ENCODE assay signal across 11 cellular contexts in genomic region chr10:89224697-89225443, GRCh38. TPM values are rescaled to one million over a fixed set of nuclear protein-coding genes. Genes with fewer than 3 reads are reported as not detected.
DNase-seq lines count a peak whose midpoint lies in the region; ATAC-seq, FAIRE-seq and TF ChIP-seq lines count a peak whose summit lies in the region.
"Had no signal": no experiment of that assay in that cellular context is flagged by ENCODE, and none has a peak within 500 bp of the region (broad histone marks: within the 10 kb centered on the region; RNA-seq: fewer than 3 reads in every experiment).

No MANE protein-coding gene starts in this region.

- no peaks in the 10 kb centered on the region for H3K36me3 ChIP-seq in WERI-Rb-1

- DNase-seq in CD14-positive monocyte (ENCODE audit: low spot score) (no peak), WERI-Rb-1 (peak; percentile 50), foreskin fibroblast (no peak), neural crest cell (ENCODE audit: low read depth, low spot score) (no peak), GM12892 (ENCODE audit: insufficient read length) (no peak), NOMO-1 treated with dmso at 0.1 percent for 144 hours (lab: John Stamatoyannopoulos, UW; ENCODE audit: unreplicated experiment) (no peak), NCI-H1694 treated with DMSO at 0.1 percent for 48 hours (lab: John Stamatoyannopoulos, UW) (no peak)
- DNase-seq: mucosa of descending colon, NCI-H510A treated with DMSO at 0.1 percent for 48 hours had no signal

- H3K4me1 Mint-ChIP-seq in CD14-positive monocyte (peaks cover 13% of the 10 kb centered on the region), neural crest cell (peaks cover 14% of the 10 kb centered on the region)

- FAIRE-seq in GM12892 (lab: Jason Lieb, UNC): no peak
- FAIRE-seq: TTC549 had no signal

- H3K27me3 Mint-ChIP-seq in CD14-positive monocyte (ENCODE audit: low read depth in 3 of 3): peaks cover 0 to 1% (median 0%) of the 10 kb centered on the region in 3 donors
- no peaks in the 10 kb centered on the region for H3K27me3 Mint-ChIP-seq in neural crest cell (ENCODE audit: low read depth)

- H3K4me3 Mint-ChIP-seq in CD14-positive monocyte: peak overlapping the region; percentile 28 to 42
- H3K4me3 Mint-ChIP-seq in neural crest cell: no peak overlapping the region

- TF ChIP-seq CTCF in CD14-positive monocyte (IDR thresholded peaks at IDR 0.05) (peak; percentile 40), WERI-Rb-1 (IDR thresholded peaks at IDR 0.05; ENCODE audit: low read depth, low read length) (peak; percentile 53; the same call in 1 of the 2 replicates), foreskin fibroblast (IDR thresholded peaks at IDR 0.05; ENCODE audit: low read depth, low read length) (peak; percentile 27), neural crest cell (conservative IDR thresholded peaks at IDR 0.05) (peak; percentile 41)

- H3K9me3 ChIP-seq in WERI-Rb-1 (ENCODE audit: severe bottlenecking): no peaks in the 10 kb centered on the region
- H3K9me3 ChIP-seq: mucosa of descending colon had no signal

- H3K27me3 ChIP-seq in WERI-Rb-1 (ENCODE audit: insufficient read depth, low read depth, severe bottlenecking): no peaks in the 10 kb centered on the region

- H3K9me3 Mint-ChIP-seq in CD14-positive monocyte: peaks cover 0 to 8% (median 0%) of the 10 kb centered on the region in 7 donors
- H3K9me3 Mint-ChIP-seq in neural crest cell: peaks cover 6% of the 10 kb centered on the region

- H3K27ac ChIP-seq in WERI-Rb-1: peak overlapping the region; percentile 44

- no peak for TF ChIP-seq POLR2A in GM12892 (IDR thresholded peaks at IDR 0.05; ENCODE audit: low read depth, low read length)

- peak overlapping the region in 2 of 7 donors; percentile 62 to 70 for H3K27ac Mint-ChIP-seq in CD14-positive monocyte
- peak overlapping the region; percentile 45 for H3K27ac Mint-ChIP-seq in neural crest cell (ENCODE audit: unreplicated experiment)

- intact Hi-C loops in CD14-positive monocyte (cut with micrococcal nuclease): no loop called here

- H3K36me3 Mint-ChIP-seq in CD14-positive monocyte (peaks cover 61 to 87% of the 10 kb centered on the region in 2 donors), neural crest cell (ENCODE audit: low read depth) (peaks cover 17% of the 10 kb centered on the region)

- no peak for ATAC-seq in HG03565 (IDR thresholded peaks at IDR 0.05; ENCODE audit: unreplicated experiment)
- ATAC-seq: mucosa of descending colon had no signal

- H3K4me3 ChIP-seq in WERI-Rb-1 (ENCODE audit: low read depth, low read length) (peak overlapping the region; percentile 41), foreskin fibroblast (ENCODE audit: low read depth in 1 of 2, low read length in 2 of 2) (no peak overlapping the region)
- H3K4me3 ChIP-seq: mucosa of descending colon had no signal

RNA-seq across cellular contexts. Expression of gene CH25H, which starts 17.8 kb away (rescaled TPM):
- polyA plus RNA-seq in CD14-positive monocyte: under 1 TPM in 1 of 2 donors, not detected in 1; 0.09 TPM
- total RNA-seq in neural crest cell: not detected in 2 replicates
- not detected for polyA plus RNA-seq in GM12892 (2012; ENCODE audit: missing spikeins)

RNA-seq across cellular contexts. Expression of gene LIPA, which starts 26.7 kb away (rescaled TPM):
- 100 to 1,000 TPM; 289 to 353 TPM for polyA plus RNA-seq in CD14-positive monocyte
- 37.2 and 38.1 TPM in 2 replicates for total RNA-seq in neural crest cell
- 30.6 TPM for polyA plus RNA-seq in GM12892 (2012; ENCODE audit: missing spikeins)
